1 cellular context compared by ENCODE assay signal in the genomic region with DNA sequence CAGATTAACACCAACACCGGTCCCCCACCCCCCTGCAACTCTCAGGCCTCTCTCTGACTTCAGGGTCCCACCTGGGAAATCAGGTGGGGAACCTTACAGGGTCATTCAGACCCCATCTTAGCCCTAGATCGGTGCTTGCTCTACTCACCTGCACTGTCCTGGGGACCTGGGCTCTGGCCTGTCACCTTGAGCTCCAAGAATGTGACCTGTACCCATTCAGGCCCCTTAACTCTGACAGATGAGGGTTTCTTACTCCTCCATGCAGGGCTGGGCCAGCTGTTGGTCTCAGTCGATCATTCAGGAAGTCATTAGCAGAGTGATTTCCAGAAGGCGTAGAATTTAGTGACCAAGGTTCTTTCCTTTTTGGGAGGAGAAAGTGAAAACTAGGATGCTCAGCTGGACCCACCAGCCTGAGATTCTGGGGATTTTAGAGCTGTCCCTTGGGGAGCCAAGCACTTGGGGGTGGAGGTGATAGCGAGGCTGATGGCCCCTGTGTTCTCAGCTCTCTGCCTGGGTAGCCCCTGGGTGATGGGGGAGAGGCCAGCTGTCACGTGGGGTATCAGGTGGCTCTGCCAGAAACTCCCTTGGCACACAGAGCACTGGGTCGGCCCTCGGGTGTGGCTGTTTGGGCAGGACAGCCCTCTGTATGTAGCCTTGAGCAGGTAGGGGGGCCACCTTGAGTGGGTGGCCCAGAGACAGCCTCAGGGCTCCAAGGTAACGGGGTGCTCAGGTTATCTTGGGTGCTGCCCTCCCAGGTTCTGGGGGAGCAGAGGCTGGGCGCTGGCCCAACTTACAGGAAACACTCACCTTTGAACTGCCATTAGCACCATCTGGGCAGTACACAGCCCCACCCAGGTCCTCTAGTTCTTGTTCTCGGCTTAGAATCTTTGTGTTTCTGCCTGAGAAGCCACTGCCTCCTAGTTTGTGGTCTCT.
TF ChIP-seq lines count a peak whose summit lies in the region.

No MANE protein-coding gene starts in this region.

TF ChIP-seq in GM12878, 131 proteins besides CTCF, POLR2A, EP300 and RAD21 (continues in another document):
- TF ChIP-seq, protein P1, sequence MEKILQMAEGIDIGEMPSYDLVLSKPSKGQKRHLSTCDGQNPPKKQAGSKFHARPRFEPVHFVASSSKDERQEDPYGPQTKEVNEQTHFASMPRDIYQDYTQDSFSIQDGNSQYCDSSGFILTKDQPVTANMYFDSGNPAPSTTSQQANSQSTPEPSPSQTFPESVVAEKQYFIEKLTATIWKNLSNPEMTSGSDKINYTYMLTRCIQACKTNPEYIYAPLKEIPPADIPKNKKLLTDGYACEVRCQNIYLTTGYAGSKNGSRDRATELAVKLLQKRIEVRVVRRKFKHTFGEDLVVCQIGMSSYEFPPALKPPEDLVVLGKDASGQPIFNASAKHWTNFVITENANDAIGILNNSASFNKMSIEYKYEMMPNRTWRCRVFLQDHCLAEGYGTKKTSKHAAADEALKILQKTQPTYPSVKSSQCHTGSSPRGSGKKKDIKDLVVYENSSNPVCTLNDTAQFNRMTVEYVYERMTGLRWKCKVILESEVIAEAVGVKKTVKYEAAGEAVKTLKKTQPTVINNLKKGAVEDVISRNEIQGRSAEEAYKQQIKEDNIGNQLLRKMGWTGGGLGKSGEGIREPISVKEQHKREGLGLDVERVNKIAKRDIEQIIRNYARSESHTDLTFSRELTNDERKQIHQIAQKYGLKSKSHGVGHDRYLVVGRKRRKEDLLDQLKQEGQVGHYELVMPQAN (conservative IDR thresholded peaks at IDR 0.05), result no peak; the same call in 1 of the 2 replicates
- TF ChIP-seq, protein P2, sequence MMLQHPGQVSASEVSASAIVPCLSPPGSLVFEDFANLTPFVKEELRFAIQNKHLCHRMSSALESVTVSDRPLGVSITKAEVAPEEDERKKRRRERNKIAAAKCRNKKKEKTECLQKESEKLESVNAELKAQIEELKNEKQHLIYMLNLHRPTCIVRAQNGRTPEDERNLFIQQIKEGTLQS (IDR thresholded peaks at IDR 0.05; ENCODE audit: borderline replicate concordance, extremely low read depth, low read depth, low read length), result peak; percentile 81; the same call in 1 of the 2 replicates
- TF ChIP-seq, protein P3, sequence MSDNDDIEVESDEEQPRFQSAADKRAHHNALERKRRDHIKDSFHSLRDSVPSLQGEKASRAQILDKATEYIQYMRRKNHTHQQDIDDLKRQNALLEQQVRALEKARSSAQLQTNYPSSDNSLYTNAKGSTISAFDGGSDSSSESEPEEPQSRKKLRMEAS (IDR thresholded peaks at IDR 0.05; ENCODE audit: low read depth, low read length), result peak; percentile 27; the same call in 1 of the 2 replicates
- no peak for TF ChIP-seq ZSCAN29 (IDR thresholded peaks at IDR 0.05)
- no peak for TF ChIP-seq NBN (IDR thresholded peaks at IDR 0.05)
- TF ChIP-seq POLR2AphosphoS2 (IDR thresholded peaks at IDR 0.05; ENCODE audit: low read depth, low read length), result peak; percentile 46; the same call in 1 of the 2 replicates
- TF ChIP-seq KDM1A (IDR thresholded peaks at IDR 0.05; ENCODE audit: borderline replicate concordance), result no peak
- TF ChIP-seq NR2C1 (IDR thresholded peaks at IDR 0.05), result peak; percentile 45; the same call in 1 of the 2 replicates
- no peak for TF ChIP-seq NFYA (IDR thresholded peaks at IDR 0.05; ENCODE audit: borderline replicate concordance, low read depth, low read length)
- TF ChIP-seq, protein P4, sequence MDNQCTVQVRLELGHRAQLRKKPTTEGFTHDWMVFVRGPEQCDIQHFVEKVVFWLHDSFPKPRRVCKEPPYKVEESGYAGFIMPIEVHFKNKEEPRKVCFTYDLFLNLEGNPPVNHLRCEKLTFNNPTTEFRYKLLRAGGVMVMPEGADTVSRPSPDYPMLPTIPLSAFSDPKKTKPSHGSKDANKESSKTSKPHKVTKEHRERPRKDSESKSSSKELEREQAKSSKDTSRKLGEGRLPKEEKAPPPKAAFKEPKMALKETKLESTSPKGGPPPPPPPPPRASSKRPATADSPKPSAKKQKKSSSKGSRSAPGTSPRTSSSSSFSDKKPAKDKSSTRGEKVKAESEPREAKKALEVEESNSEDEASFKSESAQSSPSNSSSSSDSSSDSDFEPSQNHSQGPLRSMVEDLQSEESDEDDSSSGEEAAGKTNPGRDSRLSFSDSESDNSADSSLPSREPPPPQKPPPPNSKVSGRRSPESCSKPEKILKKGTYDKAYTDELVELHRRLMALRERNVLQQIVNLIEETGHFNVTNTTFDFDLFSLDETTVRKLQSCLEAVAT (IDR thresholded peaks at IDR 0.05), result no peak
- no peak for TF ChIP-seq NFXL1 (IDR thresholded peaks at IDR 0.05; ENCODE audit: borderline replicate concordance)
- 0 out of 2 replicates have a peak, but pooled peaks have one; percentile 27 for TF ChIP-seq GATAD2B (conservative IDR thresholded peaks at IDR 0.05; ENCODE audit: low read depth)
- TF ChIP-seq RAD51 (IDR thresholded peaks at IDR 0.05), result peak; percentile 99
- TF ChIP-seq KLF5 (IDR thresholded peaks at IDR 0.05; ENCODE audit: partially characterized antibody), result peak; percentile 55
- TF ChIP-seq RELA (IDR thresholded peaks at IDR 0.05; ENCODE audit: borderline replicate concordance, partially characterized antibody), result peak; percentile 79
- no peak for TF ChIP-seq REST (IDR thresholded peaks at IDR 0.05; ENCODE audit: low read depth, low read length)
- peak; percentile 76 for TF ChIP-seq MEF2B (IDR thresholded peaks at IDR 0.05; ENCODE audit: partially characterized antibody, poor library complexity, severe bottlenecking)
- no peak for TF ChIP-seq SRF (IDR thresholded peaks at IDR 0.05; ENCODE audit: low read depth in 2 of 2, low read length in 2 of 2)
- TF ChIP-seq ETV6 (conservative IDR thresholded peaks at IDR 0.05 in 1 of 2, IDR thresholded peaks at IDR 0.05 in 1 of 2; ENCODE audit: borderline replicate concordance in 1 of 2, low read depth in 1 of 2), result no peak
- TF ChIP-seq MTA2 (IDR thresholded peaks at IDR 0.05; ENCODE audit: low read depth), result peak; percentile 32; the same call in 1 of the 2 replicates
- peak; percentile 81 for TF ChIP-seq POLR2AphosphoS5 (IDR thresholded peaks at IDR 0.05; ENCODE audit: low read length)
- TF ChIP-seq SMC3 (IDR thresholded peaks at IDR 0.05; ENCODE audit: borderline replicate concordance, low read length), result 0 out of 2 replicates have a peak, but pooled peaks have one; percentile 9
- no peak for TF ChIP-seq CHD4 (IDR thresholded peaks at IDR 0.05)
- TF ChIP-seq, protein P5, sequence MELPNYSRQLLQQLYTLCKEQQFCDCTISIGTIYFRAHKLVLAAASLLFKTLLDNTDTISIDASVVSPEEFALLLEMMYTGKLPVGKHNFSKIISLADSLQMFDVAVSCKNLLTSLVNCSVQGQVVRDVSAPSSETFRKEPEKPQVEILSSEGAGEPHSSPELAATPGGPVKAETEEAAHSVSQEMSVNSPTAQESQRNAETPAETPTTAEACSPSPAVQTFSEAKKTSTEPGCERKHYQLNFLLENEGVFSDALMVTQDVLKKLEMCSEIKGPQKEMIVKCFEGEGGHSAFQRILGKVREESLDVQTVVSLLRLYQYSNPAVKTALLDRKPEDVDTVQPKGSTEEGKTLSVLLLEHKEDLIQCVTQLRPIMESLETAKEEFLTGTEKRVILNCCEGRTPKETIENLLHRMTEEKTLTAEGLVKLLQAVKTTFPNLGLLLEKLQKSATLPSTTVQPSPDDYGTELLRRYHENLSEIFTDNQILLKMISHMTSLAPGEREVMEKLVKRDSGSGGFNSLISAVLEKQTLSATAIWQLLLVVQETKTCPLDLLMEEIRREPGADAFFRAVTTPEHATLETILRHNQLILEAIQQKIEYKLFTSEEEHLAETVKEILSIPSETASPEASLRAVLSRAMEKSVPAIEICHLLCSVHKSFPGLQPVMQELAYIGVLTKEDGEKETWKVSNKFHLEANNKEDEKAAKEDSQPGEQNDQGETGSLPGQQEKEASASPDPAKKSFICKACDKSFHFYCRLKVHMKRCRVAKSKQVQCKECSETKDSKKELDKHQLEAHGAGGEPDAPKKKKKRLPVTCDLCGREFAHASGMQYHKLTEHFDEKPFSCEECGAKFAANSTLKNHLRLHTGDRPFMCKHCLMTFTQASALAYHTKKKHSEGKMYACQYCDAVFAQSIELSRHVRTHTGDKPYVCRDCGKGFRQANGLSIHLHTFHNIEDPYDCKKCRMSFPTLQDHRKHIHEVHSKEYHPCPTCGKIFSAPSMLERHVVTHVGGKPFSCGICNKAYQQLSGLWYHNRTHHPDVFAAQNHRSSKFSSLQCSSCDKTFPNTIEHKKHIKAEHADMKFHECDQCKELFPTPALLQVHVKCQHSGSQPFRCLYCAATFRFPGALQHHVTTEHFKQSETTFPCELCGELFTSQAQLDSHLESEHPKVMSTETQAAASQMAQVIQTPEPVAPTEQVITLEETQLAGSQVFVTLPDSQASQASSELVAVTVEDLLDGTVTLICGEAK (IDR thresholded peaks at IDR 0.05; ENCODE audit: borderline replicate concordance), result no peak
- TF ChIP-seq PML (IDR thresholded peaks at IDR 0.05; ENCODE audit: low read length), result no peak
- TF ChIP-seq RB1 (IDR thresholded peaks at IDR 0.05; ENCODE audit: borderline replicate concordance), result 0 out of 2 replicates have a peak, but pooled peaks have one; percentile 17
- TF ChIP-seq IRF4 (IDR thresholded peaks at IDR 0.05; ENCODE audit: low read depth, low read length), result no peak
- 0 out of 2 replicates have a peak, but pooled peaks have one; percentile 1 for TF ChIP-seq TCF12 (IDR thresholded peaks at IDR 0.05; ENCODE audit: low read depth, low read length)
- no peak for TF ChIP-seq BCLAF1 (IDR thresholded peaks at IDR 0.05)
- TF ChIP-seq ZNF687 (IDR thresholded peaks at IDR 0.05), result peak; percentile 57; the same call in 1 of the 2 replicates
- no peak for TF ChIP-seq ASH2L (IDR thresholded peaks at IDR 0.05; ENCODE audit: borderline replicate concordance, low read depth)
- 0 out of 2 replicates have a peak, but pooled peaks have one; percentile 8 for TF ChIP-seq PAX5 (IDR thresholded peaks at IDR 0.05; ENCODE audit: borderline replicate concordance, low read depth, low read length)
- TF ChIP-seq LARP7 (IDR thresholded peaks at IDR 0.05), result no peak
- TF ChIP-seq CHD2 (IDR thresholded peaks at IDR 0.05; ENCODE audit: borderline replicate concordance, low read depth, low read length), result no peak
- TF ChIP-seq SMAD5 (IDR thresholded peaks at IDR 0.05; ENCODE audit: low read depth), result peak; percentile 4
